In genomic region chr2:218374795-218375194, GRCh38 we compare ENCODE assay signal across 37 cellular contexts. TPM values are rescaled to one million over a fixed set of nuclear protein-coding genes. Genes with fewer than 3 reads are reported as not detected.
"Had no signal": no experiment of that assay in that cellular context is flagged by ENCODE, and none has a peak within 500 bp of the region (broad histone marks: within the 10 kb centered on the region; RNA-seq: fewer than 3 reads in every experiment).

No MANE protein-coding gene starts in this region.

- H3K36me3 ChIP-seq: esophagus muscularis mucosa, heart right ventricle, left lung, neutrophil, ovary, prostate gland, sigmoid colon, upper lobe of left lung, vagina had no signal

- H3K4me1 ChIP-seq: prostate gland had no signal

- H3K27me3 ChIP-seq: esophagus muscularis mucosa, heart right ventricle, left lung, neutrophil, ovary, sigmoid colon, upper lobe of left lung, vagina had no signal

- H3K9me3 ChIP-seq: esophagus muscularis mucosa, heart right ventricle, left lung, neutrophil, ovary, prostate gland, sigmoid colon, upper lobe of left lung, vagina had no signal

- DNase-seq: activated CD4-positive, alpha-beta memory T cell treated with anti-CD3 and anti-CD28 coated beads for 36 hours; activated CD4-positive, alpha-beta T cell treated with anti-CD3 and anti-CD28 coated beads, Interleukin-2, amount 10 ng/mL, durations not matched to agents 24 days and 14 days; activated CD4-positive, CD25-positive, alpha-beta regulatory T cell treated with anti-CD3 and anti-CD28 coated beads, Interleukin-2, amount 50 U/mL, for 72 hours; activated CD8-positive, alpha-beta memory T cell treated with anti-CD3 and anti-CD28 coated beads, Interleukin-2, amount 50 U/mL, for 4 hours; activated gamma-delta T cell treated with Interleukin-2 at 50 U/mL for 16 hours; activated naive CD4-positive, alpha-beta T cell treated with anti-CD3 and anti-CD28 coated beads, Interleukin-2, amount 50 U/mL, for 16 hours; activated T-cell treated with anti-CD3 and anti-CD28 coated beads, Interleukin-2, amount 50 U/mL, for 1 hour; amygdala; effector CD4-positive, alpha-beta T cell; foreskin melanocyte; heart right ventricle; left lung; nephron progenitor cell; ovary; sigmoid colon; small intestine; stimulated activated CD4-positive, alpha-beta T cell treated with anti-CD3 and anti-CD28 coated beads, Interleukin-1b, Interleukin-23, amount 100 ng/mL, for 48 hours; stimulated activated CD4-positive, alpha-beta T cell treated with anti-CD3 and anti-CD28 coated beads, Interleukin-4, amount 100 ng/mL, for 4 hours; stimulated activated CD8-positive, alpha-beta memory T cell treated with anti-CD3 and anti-CD28 coated beads, Interleukin-4, amount 100 ng/mL, for 48 hours; stimulated activated naive CD8-positive, alpha-beta T cell treated with anti-CD3 and anti-CD28 coated beads, Interleukin-15, amount 100 ng/mL, for 72 hours; substantia nigra; T-helper 9 cell; upper lobe of left lung had no signal

- FAIRE-seq: bronchial epithelial cell, islet of Langerhans, small intestine, TTC549 had no signal

- ATAC-seq: heart right ventricle; left lung; stimulated activated memory B cell treated with anti-CD40 and anti-IgM and Interleukin-4, amounts not matched to agents 10 μg/mL and 1 μg/mL and 100 μg/mL, for 72 hours; stimulated activated naive CD8-positive, alpha-beta T cell treated with anti-CD3 and anti-CD28 coated beads, Interleukin-15, amount 100 ng/mL, for 72 hours had no signal

- H3K4me3 ChIP-seq: esophagus muscularis mucosa, heart right ventricle, left lung, ovary, prostate gland, sigmoid colon, upper lobe of left lung, vagina had no signal

- H3K27ac ChIP-seq: esophagus muscularis mucosa, heart right ventricle, left lung, neutrophil, ovary, prostate gland, upper lobe of left lung, vagina had no signal

RNA-seq across cellular contexts. Expression of gene SLC11A1, which starts 7.3 kb away (rescaled TPM):
- total RNA-seq: glomerular endothelial cell had no signal

RNA-seq across cellular contexts. Expression of gene CATIP, which starts 18.1 kb away (rescaled TPM):
- total RNA-seq: activated CD4-positive, alpha-beta memory T cell treated with anti-CD3 and anti-CD28 coated beads for 36 hours; activated CD4-positive, alpha-beta T cell treated with anti-CD3 and anti-CD28 coated beads, Interleukin-2, amount 10 ng/mL, durations not matched to agents 24 days and 14 days; activated CD8-positive, alpha-beta memory T cell treated with anti-CD3 and anti-CD28 coated beads for 36 hours; activated T-helper 1 cell treated with anti-CD3 and anti-CD28 coated beads, Interleukin-12 subunit alpha, Interleukin-12 subunit beta, Interleukin-2, Interleukin-4 antibody, amounts not matched to agents 30 ng/mL and 10 ng/mL and 1 ng/mL, durations not matched to agents 14 hours and 24 hours and 36 hours; bronchial epithelial cell; esophagus muscularis mucosa; glomerular endothelial cell; heart right ventricle; lung microvascular endothelial cell; mesenteric fat pad; sigmoid colon; vagina had no signal

RNA-seq across cellular contexts. Expression of gene VIL1, which starts 44.1 kb away (rescaled TPM):
- total RNA-seq: activated CD4-positive, alpha-beta memory T cell treated with anti-CD3 and anti-CD28 coated beads for 36 hours; activated CD4-positive, alpha-beta T cell treated with anti-CD3 and anti-CD28 coated beads, Interleukin-2, amount 10 ng/mL, durations not matched to agents 24 days and 14 days; activated CD8-positive, alpha-beta memory T cell treated with anti-CD3 and anti-CD28 coated beads for 36 hours; activated T-helper 1 cell treated with anti-CD3 and anti-CD28 coated beads, Interleukin-12 subunit alpha, Interleukin-12 subunit beta, Interleukin-2, Interleukin-4 antibody, amounts not matched to agents 30 ng/mL and 10 ng/mL and 1 ng/mL, durations not matched to agents 14 hours and 24 hours and 36 hours; bronchial epithelial cell; dermis blood vessel endothelial cell; glomerular endothelial cell; heart right ventricle; lung microvascular endothelial cell; vagina had no signal
